ENCODE assay signal across 1 cellular context in genomic region chr12:6827982-6828670, GRCh38.
TF ChIP-seq lines count a peak whose summit lies in the region.

A gene with protein sequence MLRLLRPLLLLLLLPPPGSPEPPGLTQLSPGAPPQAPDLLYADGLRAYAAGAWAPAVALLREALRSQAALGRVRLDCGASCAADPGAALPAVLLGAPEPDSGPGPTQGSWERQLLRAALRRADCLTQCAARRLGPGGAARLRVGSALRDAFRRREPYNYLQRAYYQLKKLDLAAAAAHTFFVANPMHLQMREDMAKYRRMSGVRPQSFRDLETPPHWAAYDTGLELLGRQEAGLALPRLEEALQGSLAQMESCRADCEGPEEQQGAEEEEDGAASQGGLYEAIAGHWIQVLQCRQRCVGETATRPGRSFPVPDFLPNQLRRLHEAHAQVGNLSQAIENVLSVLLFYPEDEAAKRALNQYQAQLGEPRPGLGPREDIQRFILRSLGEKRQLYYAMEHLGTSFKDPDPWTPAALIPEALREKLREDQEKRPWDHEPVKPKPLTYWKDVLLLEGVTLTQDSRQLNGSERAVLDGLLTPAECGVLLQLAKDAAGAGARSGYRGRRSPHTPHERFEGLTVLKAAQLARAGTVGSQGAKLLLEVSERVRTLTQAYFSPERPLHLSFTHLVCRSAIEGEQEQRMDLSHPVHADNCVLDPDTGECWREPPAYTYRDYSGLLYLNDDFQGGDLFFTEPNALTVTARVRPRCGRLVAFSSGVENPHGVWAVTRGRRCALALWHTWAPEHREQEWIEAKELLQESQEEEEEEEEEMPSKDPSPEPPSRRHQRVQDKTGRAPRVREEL (plus strand): TSS chr12:6828407. CDS start chr12:6828441, 34 bp downstream.

TF ChIP-seq in H1, 55 proteins besides CTCF, POLR2A, EP300 and RAD21 (continued from another document):
- TF ChIP-seq E2F6 (IDR thresholded peaks at IDR 0.05) (peak; percentile 68), SIX5 (IDR thresholded peaks at IDR 0.05; ENCODE audit: low read depth, low read length) (no peak), SUZ12 (IDR thresholded peaks at IDR 0.05; ENCODE audit: low read length) (no peak), POU5F1 (IDR thresholded peaks at IDR 0.05; ENCODE audit: low read depth, low read length) (no peak), CTBP2 (IDR thresholded peaks at IDR 0.05; ENCODE audit: borderline replicate concordance, insufficient read depth, insufficient read length, low read length) (peak; percentile 29), ATF2 (IDR thresholded peaks at IDR 0.05; ENCODE audit: low read length) (no peak), RBBP5 (IDR thresholded peaks at IDR 0.05; ENCODE audit: borderline replicate concordance, low read depth, low read length) (0 out of 2 replicates have a peak, but pooled peaks have one; percentile 21), SAP30 (IDR thresholded peaks at IDR 0.05; ENCODE audit: insufficient read depth, insufficient replicate concordance, low read length) (no peak), TAF7 (optimal IDR thresholded peaks at IDR 0.05; ENCODE audit: borderline replicate concordance, low read depth, low read length) (peak; percentile 27), ASH2L (IDR thresholded peaks at IDR 0.05; ENCODE audit: low read length) (peak; percentile 16), EGR1 (IDR thresholded peaks at IDR 0.05; ENCODE audit: borderline replicate concordance, low read depth, low read length) (0 out of 2 replicates have a peak, but pooled peaks have one; percentile 3)
- TF ChIP-seq, protein P1, sequence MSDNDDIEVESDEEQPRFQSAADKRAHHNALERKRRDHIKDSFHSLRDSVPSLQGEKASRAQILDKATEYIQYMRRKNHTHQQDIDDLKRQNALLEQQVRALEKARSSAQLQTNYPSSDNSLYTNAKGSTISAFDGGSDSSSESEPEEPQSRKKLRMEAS (IDR thresholded peaks at IDR 0.05), result peak; percentile 18; the same call in 1 of the 2 replicates
